Comparison of ENCODE assay signal across 18 cellular contexts in the genomic region with DNA sequence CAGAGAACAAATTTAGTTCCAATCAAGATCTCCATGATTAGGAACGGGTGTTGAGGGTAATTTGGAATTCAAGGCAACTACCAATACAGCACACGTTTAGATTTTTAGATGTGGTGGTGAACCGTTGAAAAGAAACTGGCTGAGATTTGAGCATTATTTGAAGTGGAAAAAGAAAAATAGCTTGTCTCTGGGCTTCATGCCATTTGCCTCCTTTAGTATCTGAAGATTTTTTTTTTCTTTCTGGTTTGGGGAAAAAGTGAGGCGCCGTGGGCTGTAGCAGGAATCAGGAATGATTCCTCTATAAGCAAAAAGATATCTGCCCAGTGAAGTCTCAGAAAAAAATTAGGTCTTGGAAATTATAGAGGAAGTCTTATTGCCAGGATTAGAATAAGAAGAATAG.
"Had no signal": no experiment of that assay in that cellular context is flagged by ENCODE, and none has a peak within 500 bp of the region (broad histone marks: within the 10 kb centered on the region; RNA-seq: fewer than 3 reads in every experiment).

No MANE protein-coding gene starts in this region.

- H3K4me1 ChIP-seq: foreskin keratinocyte, gastroesophageal sphincter, heart left ventricle, left lung, lower lobe of right lung had no signal

- DNase-seq: dermis blood vessel endothelial cell; dorsolateral prefrontal cortex; effector CD4-positive, alpha-beta T cell; effector memory CD4-positive, alpha-beta T cell; foreskin keratinocyte; heart left ventricle; hypothalamus; immature natural killer cell; left cardiac atrium; left lung; left ventricle myocardium superior; lower lobe of right lung; mesenchymal stem cell; mucosa of descending colon had no signal

- H2AFZ ChIP-seq: hepatocyte had no signal

- H3K27ac ChIP-seq: coronary artery, esophagus muscularis mucosa, foreskin keratinocyte, gastroesophageal sphincter, heart left ventricle, hepatocyte, left lung, lower lobe of right lung had no signal

- ATAC-seq: foreskin keratinocyte, gastroesophageal sphincter, heart left ventricle, left cardiac atrium, left lung, left ventricle myocardium superior, lower lobe of right lung, mucosa of descending colon had no signal

- H3K4me2 ChIP-seq: hepatocyte had no signal

- H3K4me3 ChIP-seq: coronary artery, dorsolateral prefrontal cortex, esophagus muscularis mucosa, gastroesophageal sphincter, heart left ventricle, hepatocyte, left lung, lower lobe of right lung, mucosa of descending colon had no signal

- H3K27me3 ChIP-seq: esophagus muscularis mucosa, foreskin keratinocyte, gastroesophageal sphincter, heart left ventricle, hepatocyte, left lung had no signal

- H3K9me3 ChIP-seq: esophagus muscularis mucosa, gastroesophageal sphincter, heart left ventricle, left lung, lower lobe of right lung, mucosa of descending colon had no signal

- H3K36me3 ChIP-seq: esophagus muscularis mucosa, gastroesophageal sphincter, heart left ventricle, left lung, lower lobe of right lung had no signal
